8 cellular contexts compared by ENCODE assay signal in the genomic region with DNA sequence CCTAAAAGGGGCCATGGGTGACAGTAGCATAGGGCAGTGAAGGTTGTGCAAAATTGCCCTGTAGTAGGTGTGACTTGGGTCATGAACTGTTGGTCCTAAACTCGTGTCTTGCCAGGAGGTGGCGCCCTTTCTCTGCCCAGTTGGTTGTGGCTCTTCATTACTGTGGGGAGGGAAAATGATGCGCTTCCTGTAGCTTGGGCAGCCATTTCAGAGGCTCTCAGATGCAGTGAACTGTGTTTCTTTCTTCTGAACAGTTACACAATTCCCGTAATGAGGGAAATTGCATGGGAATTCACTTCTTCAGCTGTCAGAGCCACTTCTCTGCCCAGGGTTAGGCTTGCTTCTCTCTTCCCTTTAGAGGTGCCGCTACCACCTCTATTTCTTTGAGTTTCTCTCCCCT.
A peak's percentile ranks its signal among the peaks of the same experiment; 100 is the strongest.
DNase-seq lines count a peak whose midpoint lies in the region; ATAC-seq and TF ChIP-seq lines count a peak whose summit lies in the region.

No MANE protein-coding gene starts in this region.

- H3K36me3 ChIP-seq in BJ (ENCODE audit: control insufficient read depth, insufficient read depth, low read length) (no peaks in the 10 kb centered on the region), prostate gland (no peaks in the 10 kb centered on the region)

- TF ChIP-seq POLR2A in prostate gland (IDR thresholded peaks at IDR 0.05): no peak

- intact Hi-C loops in prostate gland (cut with DNase I): no loop called here

- CTCF ChIA-PET in BJ (lab: Yijun Ruan, JAX): interaction anchor here (0.6 to 2.0 kb wide), 8 partner anchors 11 to 677 kb away, joined by 3 to 7 read pairs (median 4); no protein-coding TSS in a partner anchor

- DNase-seq in BJ (ENCODE audit: low read depth): no peak
- DNase-seq in NCI-H187 (lab: John Stamatoyannopoulos, UW): peak; percentile 81 to 82
- DNase-seq in UCSD-AML1 (lab: John Stamatoyannopoulos, UW; ENCODE audit: unreplicated experiment): peak; percentile 83
- DNase-seq in fibroblast of pulmonary artery (ENCODE audit: low read depth): peak; percentile 20
- peak; percentile 29 for DNase-seq in prostate gland (ENCODE audit: low spot score)

- 47% methylated on average over 5 of the region's 5 CpGs for WGBS in prostate gland

- peak; percentile 50 for TF ChIP-seq CTCF in BJ (IDR thresholded peaks at IDR 0.05; ENCODE audit: insufficient read depth, low read depth, low read length)
- TF ChIP-seq CTCF in fibroblast of pulmonary artery (IDR thresholded peaks at IDR 0.05; ENCODE audit: low read length, missing control alignments): peak; percentile 28
- TF ChIP-seq CTCF in prostate gland (IDR thresholded peaks at IDR 0.05): peak in 3 of 4 experiments; percentile 42 to 61 (median 48)

- H3K4me1 ChIP-seq in prostate gland (replicated peaks): no peaks in the 10 kb centered on the region

- ATAC-seq in GM18508 (IDR thresholded peaks at IDR 0.05; ENCODE audit: insufficient read depth, unreplicated experiment) (peak; percentile 85), HG02970 (IDR thresholded peaks at IDR 0.05; ENCODE audit: low FRiP score, unreplicated experiment) (peak; percentile 78), HG03039 (IDR thresholded peaks at IDR 0.05; ENCODE audit: unreplicated experiment) (no peak)

- H3K27me3 ChIP-seq in BJ (ENCODE audit: control insufficient read depth, insufficient read depth, low read length) (no peaks in the 10 kb centered on the region), prostate gland (replicated peaks; ENCODE audit: insufficient read depth) (no peaks in the 10 kb centered on the region)

- H3K27ac ChIP-seq in prostate gland: no peak overlapping the region

- no peaks in the 10 kb centered on the region for H3K9me3 ChIP-seq in prostate gland

- no peak overlapping the region for H3K4me3 ChIP-seq in BJ (ENCODE audit: low read depth, low read length)
- H3K4me3 ChIP-seq in fibroblast of pulmonary artery (replicated peaks; ENCODE audit: low read depth, low read length): no peak overlapping the region
- no peak overlapping the region for H3K4me3 ChIP-seq in prostate gland

- POLR2A ChIA-PET in BJ (lab: Charles Lee): no interaction called here
